8 cellular contexts compared by ENCODE assay signal in the genomic region with DNA sequence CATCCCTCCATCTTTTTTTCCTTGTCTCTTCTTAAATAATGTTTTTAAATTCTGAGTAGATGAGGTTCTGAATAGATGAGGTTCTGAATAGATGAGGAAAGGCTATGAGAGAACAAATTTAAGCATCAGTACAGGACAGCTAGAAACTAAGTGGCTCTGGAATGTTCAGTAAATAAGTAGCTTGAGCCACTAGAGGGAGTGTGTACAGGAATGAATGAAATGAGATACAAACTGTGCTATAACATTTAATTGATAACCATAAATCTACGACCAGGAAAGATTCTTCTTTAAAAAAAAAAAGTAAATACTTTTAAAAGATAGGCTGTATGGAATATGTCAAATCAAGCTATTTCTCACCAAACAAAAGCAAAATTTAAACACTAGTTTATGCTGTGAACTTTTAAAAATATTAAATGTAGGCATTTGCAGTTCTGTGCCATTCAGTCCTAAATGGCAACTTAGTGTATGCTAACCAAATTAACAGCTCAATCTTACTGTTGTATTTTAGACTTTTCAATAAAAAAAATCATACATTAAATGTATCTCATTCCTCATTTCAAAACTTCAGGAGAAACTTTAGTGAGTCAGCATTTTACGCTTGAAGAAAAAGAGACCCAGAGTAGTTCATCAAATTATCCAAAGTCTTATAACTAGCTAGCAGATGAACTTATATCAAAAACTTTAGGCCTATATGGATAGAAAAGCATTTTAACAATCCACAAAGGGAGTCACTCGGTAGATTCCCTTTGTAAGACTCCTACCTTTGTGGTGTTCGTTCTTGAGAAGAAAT.
DNase-seq lines count a peak whose midpoint lies in the region; ATAC-seq and TF ChIP-seq lines count a peak whose summit lies in the region.

No MANE protein-coding gene starts in this region.

- whole genome bisulfite sequencing in esophagus squamous epithelium, 2 donors, result 68 to 73% methylated on average over 4 of the region's 4 CpGs

- H3K36me3 ChIP-seq in Peyer's patch, result no peaks in the 10 kb centered on the region
- H3K36me3 ChIP-seq in esophagus squamous epithelium, result no peaks in the 10 kb centered on the region

- H3K27ac ChIP-seq in Peyer's patch, result no peak overlapping the region
- no peak overlapping the region for H3K27ac ChIP-seq in esophagus squamous epithelium

- intact Hi-C loops in esophagus squamous epithelium (cut with DNase I), result no loop called here

- H3K4me3 Mint-ChIP-seq in osteocyte (ENCODE audit: unreplicated experiment), result no peak overlapping the region

- ATAC-seq in GM18909 (IDR thresholded peaks at IDR 0.05; ENCODE audit: poor library complexity, unreplicated experiment) (no peak), HG03520 (IDR thresholded peaks at IDR 0.05; ENCODE audit: unreplicated experiment) (no peak)

- H3K27ac Mint-ChIP-seq in osteocyte (ENCODE audit: unreplicated experiment), result no peak overlapping the region

- no peaks in the 10 kb centered on the region for H3K4me1 ChIP-seq in Peyer's patch
- no peaks in the 10 kb centered on the region for H3K4me1 ChIP-seq in esophagus squamous epithelium

- H3K9me3 ChIP-seq in Peyer's patch (no peaks in the 10 kb centered on the region), esophagus squamous epithelium (no peaks in the 10 kb centered on the region)

- TF ChIP-seq POLR2A in Peyer's patch (IDR thresholded peaks at IDR 0.05) (no peak), esophagus squamous epithelium (IDR thresholded peaks at IDR 0.05) (no peak)

- H3K4me3 ChIP-seq in Peyer's patch (no peak overlapping the region), esophagus squamous epithelium (no peak overlapping the region)

- H3K27me3 ChIP-seq in Peyer's patch (no peaks in the 10 kb centered on the region), esophagus squamous epithelium (no peaks in the 10 kb centered on the region)

- H3K36me3 Mint-ChIP-seq in osteocyte (ENCODE audit: unreplicated experiment), result no peaks in the 10 kb centered on the region

- DNase-seq in AG08396 (ENCODE audit: low spot score) (peak; percentile 17), H4 (ENCODE audit: low spot score) (peak; percentile 66), Peyer's patch (no peak), esophagus squamous epithelium (lab: John Stamatoyannopoulos, UW) (no peak), osteocyte (ENCODE audit: extremely low spot score, unreplicated experiment) (no peak)
- DNase-seq in stimulated activated CD4-positive, alpha-beta T cell treated with anti-CD3 and anti-CD28 coated beads, Interleukin-1b, Interleukin-23, amount 100 ng/mL, for 48 hours, result no peak

- no peaks in the 10 kb centered on the region for H3K27me3 Mint-ChIP-seq in osteocyte (ENCODE audit: unreplicated experiment)

- TF ChIP-seq CTCF in Peyer's patch (IDR thresholded peaks at IDR 0.05) (peak; percentile 14 to 62 (median 54)), esophagus squamous epithelium (IDR thresholded peaks at IDR 0.05) (peak in 5 of 6 experiments; percentile 29 to 65 (median 48)), osteocyte (IDR thresholded peaks at IDR 0.05) (peak; percentile 74)

- H3K4me1 Mint-ChIP-seq in osteocyte (ENCODE audit: unreplicated experiment), result no peaks in the 10 kb centered on the region

- no peaks in the 10 kb centered on the region for H3K9me3 Mint-ChIP-seq in osteocyte (ENCODE audit: unreplicated experiment)

Comparison
In these comparisons a context has a peak if more than half of its experiments do, and no peak if none do; other contexts are left out.
1. DNase-seq: peak in AG08396 (single experiment) and H4 (single experiment); none in Peyer's patch (0 of 3), esophagus squamous epithelium (single experiment), osteocyte (single experiment) and stimulated activated CD4-positive, alpha-beta T cell treated with anti-CD3 and anti-CD28 coated beads, Interleukin-1b, Interleukin-23, amount 100 ng/mL, for 48 hours (single experiment).
2. Peak in every context shown above with its lines, with median percentiles within 50 percentile points of each other: CTCF ChIP-seq.